Comparison of ENCODE assay signal across 13 cellular contexts in the genomic region with DNA sequence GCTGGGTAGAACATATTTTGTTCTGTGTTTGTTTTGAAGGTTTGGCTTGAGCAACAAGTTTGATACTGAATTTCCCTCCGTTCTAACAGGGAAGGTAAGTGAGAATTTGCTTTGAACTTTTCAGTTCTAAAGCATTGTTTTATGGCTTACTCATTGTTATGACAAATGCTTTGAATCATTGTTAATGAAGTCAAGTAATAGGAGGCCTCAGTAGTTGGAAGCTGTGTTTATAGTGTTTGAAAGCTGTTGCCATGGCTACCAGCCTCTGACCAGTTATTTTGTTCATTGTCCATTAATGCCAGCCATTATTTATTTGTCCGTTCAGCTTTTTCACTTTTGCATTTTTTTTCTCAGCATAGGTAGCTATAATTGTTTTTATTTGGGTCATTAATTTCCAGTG. TPM values are rescaled to one million over a fixed set of nuclear protein-coding genes. Genes with fewer than 3 reads are reported as not detected.
DNase-seq lines count a peak whose midpoint lies in the region; ATAC-seq, FAIRE-seq and TF ChIP-seq lines count a peak whose summit lies in the region.
"Had no signal": no experiment of that assay in that cellular context is flagged by ENCODE, and none has a peak within 500 bp of the region (broad histone marks: within the 10 kb centered on the region; RNA-seq: fewer than 3 reads in every experiment).

No MANE protein-coding gene starts in this region.

- no peak overlapping the region for H2BK12ac ChIP-seq in neuronal stem cell (ENCODE audit: low read length)

- H4K8ac ChIP-seq in neuronal stem cell (ENCODE audit: low read depth, low read length): no peak overlapping the region

- no peak overlapping the region for H3K4me3 ChIP-seq in endothelial cell of umbilical vein (replicated peaks in 1 of 3; ENCODE audit: insufficient read depth in 1 of 3, low read depth in 1 of 3, low read length in 3 of 3)
- H3K4me3 ChIP-seq in neuronal stem cell (ENCODE audit: low read length in 2 of 2): no peak overlapping the region
- H3K4me3 ChIP-seq: gastrocnemius medialis, upper lobe of left lung had no signal

- H3K9me3 Mint-ChIP-seq in Calu3 (ENCODE audit: low read depth, unreplicated experiment): peaks cover 4% of the 10 kb centered on the region

- peak overlapping the region; percentile 69 for H3K27ac ChIP-seq in endothelial cell of umbilical vein (ENCODE audit: insufficient read depth, low read depth, low read length)
- H3K27ac ChIP-seq in neuronal stem cell (replicated peaks; ENCODE audit: low read length): no peak overlapping the region
- H3K27ac ChIP-seq: gastrocnemius medialis, upper lobe of left lung, WERI-Rb-1 had no signal

- no peaks in the 10 kb centered on the region for H3K79me2 ChIP-seq in endothelial cell of umbilical vein (ENCODE audit: control insufficient read depth, insufficient read depth, low read length)

- H4K20me1 ChIP-seq in endothelial cell of umbilical vein (replicated peaks; ENCODE audit: control insufficient read depth, extremely low read depth, insufficient read depth, low read length): no peaks in the 10 kb centered on the region

- no peaks in the 10 kb centered on the region for H3K79me1 ChIP-seq in neuronal stem cell (ENCODE audit: low read depth, low read length)

- BruUV-seq in Calu3 (replicated peaks; lab: Mats Ljungman, UMichigan) (no TSS peak), endothelial cell of umbilical vein (replicated peaks; lab: Mats Ljungman, UMichigan) (no TSS peak)

- no peaks in the 10 kb centered on the region for H3K36me3 Mint-ChIP-seq in Calu3 (ENCODE audit: insufficient read depth, unreplicated experiment)

- no peak overlapping the region for H3K4me3 Mint-ChIP-seq in Calu3 (ENCODE audit: low read depth, unreplicated experiment)

- H3K9me3 ChIP-seq in endothelial cell of umbilical vein (replicated peaks; ENCODE audit: control insufficient read depth, insufficient read depth, low read length) (no peaks in the 10 kb centered on the region), neuronal stem cell (replicated peaks in 1 of 2; ENCODE audit: control insufficient read depth in 2 of 2, insufficient read depth in 1 of 2, low read depth in 1 of 2, low read length in 2 of 2) (no peaks in the 10 kb centered on the region)
- H3K9me3 ChIP-seq: gastrocnemius medialis had no signal

- H3K4ac ChIP-seq in neuronal stem cell (ENCODE audit: low read length): no peak overlapping the region

- H2BK120ac ChIP-seq in neuronal stem cell (ENCODE audit: low read depth, low read length): no peak overlapping the region

- peak overlapping the region; percentile 39 for H3K27ac Mint-ChIP-seq in Calu3 (ENCODE audit: unreplicated experiment)

- no peak overlapping the region for H2AK5ac ChIP-seq in neuronal stem cell (ENCODE audit: low read depth, low read length)

- no peaks in the 10 kb centered on the region for H3K4me1 Mint-ChIP-seq in Calu3 (ENCODE audit: low read depth, unreplicated experiment)

- peaks cover 12% of the 10 kb centered on the region for H3K4me1 ChIP-seq in endothelial cell of umbilical vein (ENCODE audit: control insufficient read depth, extremely low read depth, insufficient read depth, low read length)
- H3K4me1 ChIP-seq in neuronal stem cell (ENCODE audit: control insufficient read depth in 2 of 2, insufficient read depth in 1 of 2, low read depth in 1 of 2, low read length in 2 of 2): peaks cover 0 to 2% of the 10 kb centered on the region in 2 donors
- H3K4me1 ChIP-seq: gastrocnemius medialis, upper lobe of left lung had no signal

- no peaks in the 10 kb centered on the region for H3K9me1 ChIP-seq in endothelial cell of umbilical vein (replicated peaks; ENCODE audit: control insufficient read depth, extremely low read depth, insufficient read depth, low read length)

- no peak overlapping the region for H4K91ac ChIP-seq in neuronal stem cell (ENCODE audit: low read depth, low read length, poor library complexity)

- DNase-seq in Calu3: peak; percentile 44
- peak; percentile 33 for DNase-seq in NCI-H69 (lab: John Stamatoyannopoulos, UW)
- peak; percentile 84 for DNase-seq in endothelial cell of umbilical vein (ENCODE audit: low read depth, low spot score)
- peak; percentile 21 for DNase-seq in neuronal stem cell (ENCODE audit: low spot score)
- DNase-seq in left colon: no peak
- no peak for DNase-seq in iPS-NIHi7 (ENCODE audit: extremely low spot score)
- DNase-seq: activated naive CD4-positive, alpha-beta T cell; gastrocnemius medialis; Karpas-422; upper lobe of left lung; WERI-Rb-1 had no signal

- CTCF ChIA-PET in Calu3 (lab: Charles Lee) (no interaction called here), endothelial cell of umbilical vein (lab: Charles Lee) (interaction anchor here (0.9 kb wide), 1 partner anchor 13 kb away, joined by 5 read pairs; no protein-coding TSS in a partner anchor)

- peak overlapping the region; percentile 31 for H3K9ac ChIP-seq in endothelial cell of umbilical vein (replicated peaks; ENCODE audit: extremely low read depth, insufficient read depth, low read length)
- H3K9ac ChIP-seq in neuronal stem cell (ENCODE audit: low read depth, low read length, poor library complexity): no peak overlapping the region

- no peak overlapping the region for H2AFZ ChIP-seq in endothelial cell of umbilical vein (ENCODE audit: low read depth, low read length)
- no peak overlapping the region for H2AFZ ChIP-seq in neuronal stem cell (ENCODE audit: low read length)

- WGBS in neuronal stem cell (ENCODE audit: extremely low coverage in 2 of 2, insufficient read length in 2 of 2, insufficient replicate concordance in 1 of 2), 2 donors: no CpG with 5 or more reads among the region's 2 CpGs

- no peak for TF ChIP-seq POLR2A in endothelial cell of umbilical vein (IDR thresholded peaks at IDR 0.05; ENCODE audit: low read depth, low read length)

- H3K23ac ChIP-seq in neuronal stem cell (ENCODE audit: low read depth, low read length, poor library complexity): no peak overlapping the region

- H3K4me2 ChIP-seq in endothelial cell of umbilical vein (ENCODE audit: insufficient read depth, low read length) (peak overlapping the region; percentile 29), neuronal stem cell (ENCODE audit: insufficient read depth, low read length, poor library complexity, severe bottlenecking) (no peak overlapping the region)

- POLR2A ChIA-PET in endothelial cell of umbilical vein (lab: Charles Lee): no interaction called here

- no peak overlapping the region for H3K18ac ChIP-seq in neuronal stem cell (ENCODE audit: low read length)

- peak; percentile 97 for FAIRE-seq in endothelial cell of umbilical vein (lab: Jason Lieb, UNC)

- no peak overlapping the region for H3K14ac ChIP-seq in neuronal stem cell (ENCODE audit: low read length)

- H3K36me3 ChIP-seq in endothelial cell of umbilical vein (ENCODE audit: control insufficient read depth in 2 of 2, extremely low read depth in 1 of 2, insufficient read depth in 2 of 2, low read length in 2 of 2) (no peaks in the 10 kb centered on the region), neuronal stem cell (replicated peaks in 1 of 2; ENCODE audit: control insufficient read depth in 2 of 2, insufficient read depth in 2 of 2, low read length in 2 of 2) (no peaks in the 10 kb centered on the region)
- H3K36me3 ChIP-seq: gastrocnemius medialis, upper lobe of left lung, WERI-Rb-1 had no signal

- intact Hi-C loops in Calu3 (cut with micrococcal nuclease; ENCODE audit: unreplicated experiment): no loop called here
- intact Hi-C loops in endothelial cell of umbilical vein (cut with micrococcal nuclease): loop anchor here (1.0 kb wide), 1 partner anchor 14 kb away; the partner anchor contains the start of gene CHIC1
- intact Hi-C loops in left colon (cut with DNase I, micrococcal nuclease): no loop called here

- no peak overlapping the region for H2BK15ac ChIP-seq in neuronal stem cell (ENCODE audit: low read length)

- ATAC-seq in GM19452 (IDR thresholded peaks at IDR 0.05; ENCODE audit: unreplicated experiment): no peak
- ATAC-seq in HG02588 (IDR thresholded peaks at IDR 0.05; ENCODE audit: unreplicated experiment): no peak
- ATAC-seq in left colon: no peak
- ATAC-seq: gastrocnemius medialis had no signal

- H2BK5ac ChIP-seq in neuronal stem cell (ENCODE audit: low read length): no peak overlapping the region

- TF ChIP-seq CTCF in Calu3 (IDR thresholded peaks at IDR 0.05; ENCODE audit: unreplicated experiment) (no peak), endothelial cell of umbilical vein (IDR thresholded peaks at IDR 0.05; ENCODE audit: extremely low read depth in 1 of 2, insufficient read depth in 1 of 2, low read depth in 1 of 2, low read length in 2 of 2) (no peak)

- H3K27me3 Mint-ChIP-seq in Calu3 (ENCODE audit: unreplicated experiment): no peaks in the 10 kb centered on the region

- dilution Hi-C loops in endothelial cell of umbilical vein (cut with MboI; ENCODE audit: extremely low pct_ligation_motif_present, low sequenced_read_pairs): no loop called here

- H3K27me3 ChIP-seq in endothelial cell of umbilical vein (ENCODE audit: control insufficient read depth in 2 of 2, insufficient read depth in 2 of 2, low read length in 2 of 2) (no peaks in the 10 kb centered on the region), neuronal stem cell (ENCODE audit: control insufficient read depth in 3 of 3, insufficient read depth in 3 of 3, low read depth in 1 of 3, low read length in 3 of 3) (no peaks in the 10 kb centered on the region)
- H3K27me3 ChIP-seq: upper lobe of left lung had no signal

TF ChIP-seq in endothelial cell of umbilical vein, 7 proteins besides CTCF, POLR2A, EP300 and RAD21 (continues in another document):
- TF ChIP-seq POLR2AphosphoS5 (IDR thresholded peaks at IDR 0.05; ENCODE audit: insufficient read depth, low read depth, low read length) (no peak), MAX (IDR thresholded peaks at IDR 0.05; ENCODE audit: insufficient read depth, insufficient read length) (no peak), JUN (IDR thresholded peaks at IDR 0.05; ENCODE audit: borderline replicate concordance, insufficient read depth, insufficient read length, low read depth) (peak; percentile 77), FOS (IDR thresholded peaks at IDR 0.05; ENCODE audit: borderline replicate concordance, insufficient read depth, low read length) (peak; percentile 39)

RNA-seq across cellular contexts. Expression of gene CHIC1, which starts 14.4 kb away (rescaled TPM):
- 7.8 and 8.5 TPM in 2 replicates for total RNA-seq in Calu3 (2022)
- total RNA-seq in endothelial cell of umbilical vein: 6.1 and 7.5 TPM in 2 replicates
- polyA plus RNA-seq in endothelial cell of umbilical vein: 2.4 and 3.0 TPM in 2 replicates
- 2.7 and 2.9 TPM in 2 replicates for polyA plus RNA-seq in endothelial cell of umbilical vein (2011; cell fraction: cytosol; rRNA removed)
- polyA plus RNA-seq in endothelial cell of umbilical vein (2011; cell fraction: nucleus; rRNA removed): 8.1 and 11.0 TPM in 2 replicates
- 4.8 and 6.0 TPM in 2 replicates for polyA plus RNA-seq in endothelial cell of umbilical vein (2012)
- 5.5 and 6.6 TPM in 2 replicates for polyA minus RNA-seq in endothelial cell of umbilical vein
- polyA minus RNA-seq in endothelial cell of umbilical vein (2011; cell fraction: cytosol; rRNA and poly(A)+ RNA removed): 5.1 TPM
- polyA minus RNA-seq in endothelial cell of umbilical vein (2011; cell fraction: nucleus; rRNA and poly(A)+ RNA removed): 10.7 and 13.8 TPM in 2 replicates
- 4.1 TPM for polyA plus RNA-seq in neuronal stem cell (2013, experiment 1 of 2)
- 4.3 TPM for polyA plus RNA-seq in neuronal stem cell (2013, experiment 2 of 2)
- total RNA-seq in left colon: 1 to 10 TPM; 9.2 to 9.6 TPM

Comparison
In these comparisons a context has a peak if more than half of its experiments do, and no peak if none do; other contexts are left out.
1. DNase-seq: peak in Calu3 (single experiment), NCI-H69 (single experiment), endothelial cell of umbilical vein (single experiment) and neuronal stem cell (single experiment); none in left colon (0 of 2) and iPS-NIHi7 (single experiment).